8 cellular contexts compared by ENCODE assay signal in genomic region chrX:3815896-3816664, GRCh38.
DNase-seq lines count a peak whose midpoint lies in the region; ATAC-seq and TF ChIP-seq lines count a peak whose summit lies in the region.

No MANE protein-coding gene starts in this region.

- H3K79me2 ChIP-seq in OCI-LY1 (ENCODE audit: insufficient read depth, low read length), result no peaks in the 10 kb centered on the region

- H3K27me3 Mint-ChIP-seq in osteocyte (ENCODE audit: unreplicated experiment), result no peaks in the 10 kb centered on the region

- peak overlapping the region; percentile 83 for H3K4me3 ChIP-seq in OCI-LY1 (ENCODE audit: low read depth, low read length, poor library complexity, severe bottlenecking)

- no peaks in the 10 kb centered on the region for H3K9me3 Mint-ChIP-seq in osteocyte (ENCODE audit: unreplicated experiment)

- H3K27ac Mint-ChIP-seq in osteocyte (ENCODE audit: unreplicated experiment), result peak overlapping the region; percentile 89

- peaks cover 14% of the 10 kb centered on the region for H3K4me1 ChIP-seq in OCI-LY1 (ENCODE audit: insufficient read depth, low read length, severe bottlenecking)

- H3K36me3 Mint-ChIP-seq in osteocyte (ENCODE audit: unreplicated experiment), result peaks cover 15% of the 10 kb centered on the region

- H3K4me3 Mint-ChIP-seq in osteocyte (ENCODE audit: unreplicated experiment), result peak overlapping the region; percentile 92

- peak; percentile 8 for ATAC-seq in HG02852 (IDR thresholded peaks at IDR 0.05; ENCODE audit: unreplicated experiment)
- no peak for ATAC-seq in GM21737 (IDR thresholded peaks at IDR 0.05; ENCODE audit: unreplicated experiment)
- no peak for ATAC-seq in HG02798 (IDR thresholded peaks at IDR 0.05; ENCODE audit: poor library complexity, unreplicated experiment)

- DNase-seq in GM04504 (ENCODE audit: low read depth) (peak; percentile 4), germinal center (ENCODE audit: low spot score) (peak; percentile 8), osteocyte (ENCODE audit: extremely low spot score, unreplicated experiment) (peak; percentile 87)
- DNase-seq in activated effector memory CD4-positive, alpha-beta T cell treated with anti-CD3 and anti-CD28 coated beads, Interleukin-2, amount 50 U/mL, for 16 hours, result peak; percentile 68

- H3K9me3 ChIP-seq in OCI-LY1 (ENCODE audit: low read length), result no peaks in the 10 kb centered on the region

- H3K27ac ChIP-seq in OCI-LY1 (ENCODE audit: low read depth, low read length, poor library complexity, severe bottlenecking), result peak overlapping the region; percentile 86

- no peak for TF ChIP-seq CTCF in OCI-LY1 (IDR thresholded peaks at IDR 0.05; ENCODE audit: low read length)
- TF ChIP-seq CTCF in osteocyte (IDR thresholded peaks at IDR 0.05), result no peak

- peaks cover 57% of the 10 kb centered on the region for H3K4me1 Mint-ChIP-seq in osteocyte (ENCODE audit: unreplicated experiment)

- H3K9me2 ChIP-seq in OCI-LY1 (ENCODE audit: low read depth, low read length), result no peaks in the 10 kb centered on the region

- peak overlapping the region; percentile 83 for H3K4me2 ChIP-seq in OCI-LY1 (ENCODE audit: low read length)

- no peaks in the 10 kb centered on the region for H4K20me1 ChIP-seq in OCI-LY1 (ENCODE audit: insufficient read depth, low read length)

- no peaks in the 10 kb centered on the region for H3F3A ChIP-seq in OCI-LY1 (ENCODE audit: insufficient read depth, low read length)

- no peaks in the 10 kb centered on the region for H3K27me3 ChIP-seq in OCI-LY1 (ENCODE audit: insufficient read depth, low read length)

- H3K9ac ChIP-seq in OCI-LY1 (ENCODE audit: low read length), result peak overlapping the region; percentile 87

- peaks cover 20% of the 10 kb centered on the region for H3K36me3 ChIP-seq in OCI-LY1 (ENCODE audit: insufficient read depth, low read length)

- H2AFZ ChIP-seq in OCI-LY1 (ENCODE audit: low read length), result no peak overlapping the region

Comparison
In these comparisons a context has a peak if more than half of its experiments do, and no peak if none do; other contexts are left out.
1. DNase-seq: peak in every context shown above with its lines; median percentile 87 in osteocyte; 68 in activated effector memory CD4-positive, alpha-beta T cell treated with anti-CD3 and anti-CD28 coated beads, Interleukin-2, amount 50 U/mL, for 16 hours; 8 in germinal center; 4 in GM04504.